ENCODE assay signal across 1 cellular context in genomic region chr9:81557957-81558791, GRCh38.
TF ChIP-seq lines count a peak whose summit lies in the region.

No MANE protein-coding gene starts in this region.

TF ChIP-seq in GM23338, 12 proteins besides CTCF, POLR2A, EP300 and RAD21 (continued from another document):
- TF ChIP-seq ZNF462 (CRISPR knock-in tag; IDR thresholded peaks at IDR 0.05): no peak
- TF ChIP-seq STAT1 (IDR thresholded peaks at IDR 0.05; ENCODE audit: unreplicated experiment): no peak
- TF ChIP-seq, protein P1, sequence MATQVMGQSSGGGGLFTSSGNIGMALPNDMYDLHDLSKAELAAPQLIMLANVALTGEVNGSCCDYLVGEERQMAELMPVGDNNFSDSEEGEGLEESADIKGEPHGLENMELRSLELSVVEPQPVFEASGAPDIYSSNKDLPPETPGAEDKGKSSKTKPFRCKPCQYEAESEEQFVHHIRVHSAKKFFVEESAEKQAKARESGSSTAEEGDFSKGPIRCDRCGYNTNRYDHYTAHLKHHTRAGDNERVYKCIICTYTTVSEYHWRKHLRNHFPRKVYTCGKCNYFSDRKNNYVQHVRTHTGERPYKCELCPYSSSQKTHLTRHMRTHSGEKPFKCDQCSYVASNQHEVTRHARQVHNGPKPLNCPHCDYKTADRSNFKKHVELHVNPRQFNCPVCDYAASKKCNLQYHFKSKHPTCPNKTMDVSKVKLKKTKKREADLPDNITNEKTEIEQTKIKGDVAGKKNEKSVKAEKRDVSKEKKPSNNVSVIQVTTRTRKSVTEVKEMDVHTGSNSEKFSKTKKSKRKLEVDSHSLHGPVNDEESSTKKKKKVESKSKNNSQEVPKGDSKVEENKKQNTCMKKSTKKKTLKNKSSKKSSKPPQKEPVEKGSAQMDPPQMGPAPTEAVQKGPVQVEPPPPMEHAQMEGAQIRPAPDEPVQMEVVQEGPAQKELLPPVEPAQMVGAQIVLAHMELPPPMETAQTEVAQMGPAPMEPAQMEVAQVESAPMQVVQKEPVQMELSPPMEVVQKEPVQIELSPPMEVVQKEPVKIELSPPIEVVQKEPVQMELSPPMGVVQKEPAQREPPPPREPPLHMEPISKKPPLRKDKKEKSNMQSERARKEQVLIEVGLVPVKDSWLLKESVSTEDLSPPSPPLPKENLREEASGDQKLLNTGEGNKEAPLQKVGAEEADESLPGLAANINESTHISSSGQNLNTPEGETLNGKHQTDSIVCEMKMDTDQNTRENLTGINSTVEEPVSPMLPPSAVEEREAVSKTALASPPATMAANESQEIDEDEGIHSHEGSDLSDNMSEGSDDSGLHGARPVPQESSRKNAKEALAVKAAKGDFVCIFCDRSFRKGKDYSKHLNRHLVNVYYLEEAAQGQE (IDR thresholded peaks at IDR 0.05; ENCODE audit: unreplicated experiment): no peak
TF ChIP-seq in GM23338: peak in this region for 0.
